13 cellular contexts compared by ENCODE assay signal in genomic region chr9:5518937-5519319, GRCh38. TPM values are rescaled to one million over a fixed set of nuclear protein-coding genes. Genes with fewer than 3 reads are reported as not detected.
DNase-seq lines count a peak whose midpoint lies in the region; ATAC-seq and TF ChIP-seq lines count a peak whose summit lies in the region.
"Had no signal": no experiment of that assay in that cellular context is flagged by ENCODE, and none has a peak within 500 bp of the region (broad histone marks: within the 10 kb centered on the region; RNA-seq: fewer than 3 reads in every experiment).

No MANE protein-coding gene starts in this region.

- ATAC-seq in SK-N-SH treated with all-trans-retinoic acid at 6 μM for 48 hours (no peak), GM21447 (IDR thresholded peaks at IDR 0.05; ENCODE audit: unreplicated experiment) (peak; percentile 24), HG03354 (IDR thresholded peaks at IDR 0.05; ENCODE audit: poor library complexity, severe bottlenecking, unreplicated experiment) (peak; percentile 22), gastrocnemius medialis (no peak)
- ATAC-seq: Panc1 had no signal

- WGBS in SK-N-SH (ENCODE audit: low lambda C conversion rate) = 82% methylated on average over 2 of the region's 2 CpGs
- 78 to 86% methylated on average over 2 of the region's 2 CpGs for WGBS in thyroid gland, 2 donors

- no peak overlapping the region for H3K9ac ChIP-seq in SK-N-SH

- CTCF ChIA-PET in SK-N-SH (lab: Yijun Ruan, JAX) = no interaction called here

- H3K9me3 ChIP-seq in SK-N-SH (no peaks in the 10 kb centered on the region), gastrocnemius medialis (no peaks in the 10 kb centered on the region), thyroid gland (no peaks in the 10 kb centered on the region)

- no peaks in the 10 kb centered on the region for H3K27me3 ChIP-seq in SK-N-SH (ENCODE audit: insufficient read depth)
- H3K27me3 ChIP-seq in gastrocnemius medialis = no peaks in the 10 kb centered on the region
- no peaks in the 10 kb centered on the region for H3K27me3 ChIP-seq in thyroid gland

- DNase-seq in SK-N-SH (no peak), gastrocnemius medialis (no peak), NCI-H2227 (lab: John Stamatoyannopoulos, UW; ENCODE audit: unreplicated experiment) (no peak), NOMO-1 treated with dmso at 0.1 percent for 144 hours (lab: John Stamatoyannopoulos, UW; ENCODE audit: unreplicated experiment) (no peak), thyroid gland (no peak)
- DNase-seq: activated B cell treated with CpG ODN at 0.5 μM for 24 hours, EL, NCI-H146 had no signal

- TF ChIP-seq EP300 in SK-N-SH (IDR thresholded peaks at IDR 0.05; ENCODE audit: borderline replicate concordance in 1 of 2, low read depth in 1 of 2, low read length in 1 of 2) = no peak

- no peak overlapping the region for H2AFZ ChIP-seq in SK-N-SH (ENCODE audit: low read depth)

- no peak for TF ChIP-seq RAD21 in SK-N-SH (IDR thresholded peaks at IDR 0.05; ENCODE audit: low read length)

- H3K4me1 ChIP-seq in SK-N-SH (ENCODE audit: control insufficient read depth in 1 of 2, insufficient read depth in 2 of 2, low read depth in 1 of 2, low read length in 1 of 2) (peaks cover 0 to 15% of the 10 kb centered on the region in 2 experiments; a peak in 2 of 4 replicates), gastrocnemius medialis (peaks cover 45 to 46% of the 10 kb centered on the region in 2 donors), thyroid gland (no peaks in the 10 kb centered on the region)

- H3K36me3 ChIP-seq in SK-N-SH (replicated peaks in 1 of 2; ENCODE audit: control insufficient read depth in 1 of 2, insufficient read depth in 2 of 2, low read length in 1 of 2) = peaks cover 5 to 27% of the 10 kb centered on the region in 2 experiments
- no peaks in the 10 kb centered on the region for H3K36me3 ChIP-seq in gastrocnemius medialis
- H3K36me3 ChIP-seq in thyroid gland = no peaks in the 10 kb centered on the region

- H3F3A ChIP-seq in SK-N-SH (replicated peaks; ENCODE audit: insufficient read depth) = peaks cover 8% of the 10 kb centered on the region

- 0 out of 2 replicates have a peak overlapping the region, but pooled peaks have one; percentile 52 for H3K4me2 ChIP-seq in SK-N-SH

- no peaks in the 10 kb centered on the region for H4K20me1 ChIP-seq in SK-N-SH (ENCODE audit: insufficient read depth)

- TF ChIP-seq POLR2A in gastrocnemius medialis (IDR thresholded peaks at IDR 0.05) (no peak), thyroid gland (IDR thresholded peaks at IDR 0.05) (no peak)

- POLR2A ChIA-PET in SK-N-SH (lab: Yijun Ruan, JAX) = no interaction called here

- peak overlapping the region in 1 of 2 experiments; percentile 42; a peak in 2 of 4 replicates for H3K27ac ChIP-seq in SK-N-SH (ENCODE audit: low read depth in 2 of 2, low read length in 1 of 2)
- H3K27ac ChIP-seq in gastrocnemius medialis = peak overlapping the region; percentile 81 to 89 (median 84)
- H3K27ac ChIP-seq in thyroid gland = no peak overlapping the region
- H3K27ac ChIP-seq: 22Rv1 had no signal

- H3K4me3 ChIP-seq in SK-N-SH (ENCODE audit: low read depth in 2 of 2, low read length in 1 of 2) (no peak overlapping the region), gastrocnemius medialis (no peak overlapping the region), thyroid gland (replicated peaks in 1 of 3) (no peak overlapping the region)

- peaks cover 84% of the 10 kb centered on the region for H3K79me2 ChIP-seq in SK-N-SH (ENCODE audit: insufficient read depth)

- in situ Hi-C loops in gastrocnemius medialis (cut with MboI; ENCODE audit: low sequenced_read_pairs in 4 of 4) = loop anchor here in 1 of 4 donors (10.0 kb wide), 1 partner anchor 64 kb away; the partner anchor contains the start of gene CD274

- TF ChIP-seq CTCF in SK-N-SH (IDR thresholded peaks at IDR 0.05) (no peak), gastrocnemius medialis (IDR thresholded peaks at IDR 0.05 in 4 of 5, conservative IDR thresholded peaks at IDR 0.05 in 1 of 5) (no peak), thyroid gland (IDR thresholded peaks at IDR 0.05) (no peak)

- no peaks in the 10 kb centered on the region for H3K9me2 ChIP-seq in SK-N-SH

- intact Hi-C loops in gastrocnemius medialis (cut with DNase I; ENCODE audit: low total_unique reads) (loop anchor here (2.0 to 10.0 kb wide), 2 partner anchors 68 to 834 kb away; partner anchors contain the start of gene CD274), thyroid gland (cut with DNase I) (no loop called here)

TF ChIP-seq in SK-N-SH, 30 proteins besides CTCF, POLR2A, EP300 and RAD21:
- TF ChIP-seq IRF3 (IDR thresholded peaks at IDR 0.05; ENCODE audit: low read depth, low read length) (no peak), FOXM1 (IDR thresholded peaks at IDR 0.05; ENCODE audit: low read depth) (no peak)

TF ChIP-seq in SK-N-SH treated with all-trans-retinoic acid at 6 μM for 48 hours, 23 proteins besides CTCF, POLR2A, EP300 and RAD21:
- no peak for TF ChIP-seq OSR1 (CRISPR knock-in tag; IDR thresholded peaks at IDR 0.05)
- no peak for TF ChIP-seq TOX (CRISPR knock-in tag; IDR thresholded peaks at IDR 0.05; ENCODE audit: borderline replicate concordance)
- no peak for TF ChIP-seq PATZ1 (CRISPR knock-in tag; IDR thresholded peaks at IDR 0.05; ENCODE audit: borderline replicate concordance)
- TF ChIP-seq GLIS3 (CRISPR knock-in tag; IDR thresholded peaks at IDR 0.05) = no peak
- TF ChIP-seq CREB5 (CRISPR knock-in tag; IDR thresholded peaks at IDR 0.05; ENCODE audit: low read depth) = no peak
- no peak for TF ChIP-seq RARB (CRISPR knock-in tag; IDR thresholded peaks at IDR 0.05)

RNA-seq across cellular contexts. Expression of gene PDCD1LG2, which starts 8.6 kb away (rescaled TPM):
- polyA plus RNA-seq in SK-N-SH (2012; rRNA removed) = 11.1 and 19.4 TPM in 2 replicates
- polyA plus RNA-seq in SK-N-SH (2012; cell fraction: cytosol; rRNA removed) = 12.8 and 15.3 TPM in 2 replicates
- polyA plus RNA-seq in SK-N-SH (2012; cell fraction: nucleus; rRNA removed) = 8.5 and 17.6 TPM in 2 replicates
- total RNA-seq in gastrocnemius medialis (1 to 10 TPM; 1.4 to 2.5 (median 1.7) TPM), thyroid gland (1 to 10 TPM in 3 of 4 donors, under 1 TPM in 1; 0.78 to 2.6 (median 1.6) TPM)

Comparison
In these comparisons a context has a peak if more than half of its experiments do, and no peak if none do; other contexts are left out.
1. H3K27ac ChIP-seq: peak in gastrocnemius medialis (4 of 4); none in thyroid gland (0 of 3).
2. ATAC-seq: peak in GM21447 (single experiment) and HG03354 (single experiment); none in SK-N-SH treated with all-trans-retinoic acid at 6 μM for 48 hours (single experiment) and gastrocnemius medialis (0 of 2).